10 cellular contexts compared by ENCODE assay signal in genomic region chr20:36988494-36988966, GRCh38. TPM values are rescaled to one million over a fixed set of nuclear protein-coding genes. Genes with fewer than 3 reads are reported as not detected.
DNase-seq lines count a peak whose midpoint lies in the region; ATAC-seq and TF ChIP-seq lines count a peak whose summit lies in the region.
"Had no signal": no experiment of that assay in that cellular context is flagged by ENCODE, and none has a peak within 500 bp of the region (broad histone marks: within the 10 kb centered on the region; RNA-seq: fewer than 3 reads in every experiment).

No MANE protein-coding gene starts in this region.

- no peak for TF ChIP-seq CTCF in choroid plexus epithelial cell (conservative IDR thresholded peaks at IDR 0.05; ENCODE audit: low read depth, low read length)
- TF ChIP-seq CTCF in osteoblast (IDR thresholded peaks at IDR 0.05; ENCODE audit: extremely low read depth, low read depth, low read length), result no peak
- TF ChIP-seq CTCF in GM10248 (IDR thresholded peaks at IDR 0.05; ENCODE audit: control extremely low read depth, extremely low read depth, low read depth, missing control alignments), result no peak

- H3K9me3 ChIP-seq in osteoblast (ENCODE audit: low read depth, low read length), result no peaks in the 10 kb centered on the region
- H3K9me3 ChIP-seq: neutrophil had no signal

- peaks cover 35% of the 10 kb centered on the region for H3K36me3 Mint-ChIP-seq in activated CD4-positive, alpha-beta T cell treated with anti-CD3 and anti-CD28 coated beads, Interleukin-2, amount 10 ng/mL, durations not matched to agents 7 days and 5 days (ENCODE audit: low read depth)

- peak overlapping the region; percentile 74 for H2AFZ ChIP-seq in osteoblast (ENCODE audit: low read length)

- no peak for ATAC-seq in HG03342 (IDR thresholded peaks at IDR 0.05; ENCODE audit: unreplicated experiment)

- H3K4me1 Mint-ChIP-seq in activated CD4-positive, alpha-beta T cell treated with anti-CD3 and anti-CD28 coated beads, Interleukin-2, amount 10 ng/mL, durations not matched to agents 7 days and 5 days, result peaks cover 44% of the 10 kb centered on the region

- POLR2A ChIA-PET in activated CD4-positive, alpha-beta T cell treated with anti-CD3 and anti-CD28 coated beads, Interleukin-2, amount 10 ng/mL, durations not matched to agents 7 days and 5 days (lab: Charles Lee), result no interaction called here
- POLR2A ChIA-PET in GM10248 (lab: Yijun Ruan, JAX), result no interaction called here

- peak; percentile 14 for DNase-seq in activated CD4-positive, alpha-beta T cell treated with anti-CD3 and anti-CD28 coated beads, Interleukin-2, amount 10 ng/mL, durations not matched to agents 7 days and 5 days
- DNase-seq in activated CD4-positive, alpha-beta T cell treated with anti-CD3 and anti-CD28 coated beads for 1 hour, result no peak
- DNase-seq in NCI-H69 (lab: John Stamatoyannopoulos, UW), result peak; percentile 55
- DNase-seq in choroid plexus epithelial cell (ENCODE audit: low read depth), result peak; percentile 23
- no peak for DNase-seq in osteoblast (ENCODE audit: insufficient read length, low spot score, missing footprints)
- DNase-seq in GM10248 (ENCODE audit: extremely low spot score), result no peak
- DNase-seq in GM19238 (ENCODE audit: insufficient read length, low spot score), result no peak
- DNase-seq: activated CD4-positive, CD25-positive, alpha-beta regulatory T cell had no signal

- H4K20me1 ChIP-seq in osteoblast (ENCODE audit: insufficient read depth, low read length), result no peaks in the 10 kb centered on the region

- CTCF ChIA-PET in activated CD4-positive, alpha-beta T cell treated with anti-CD3 and anti-CD28 coated beads, Interleukin-2, amount 10 ng/mL, durations not matched to agents 7 days and 5 days (lab: Charles Lee), result interaction anchor here (0.6 to 1.0 kb wide), 2 partner anchors 10 to 26 kb away, joined by 3 read pairs; no protein-coding TSS in a partner anchor
- CTCF ChIA-PET in GM10248 (lab: Yijun Ruan, JAX), result no interaction called here

- H3K27ac Mint-ChIP-seq in activated CD4-positive, alpha-beta T cell treated with anti-CD3 and anti-CD28 coated beads, Interleukin-2, amount 10 ng/mL, durations not matched to agents 7 days and 5 days, result peak overlapping the region; percentile 76

- no peaks in the 10 kb centered on the region for H3K27me3 ChIP-seq in osteoblast (ENCODE audit: insufficient read depth, low read length)
- H3K27me3 ChIP-seq: neutrophil had no signal

- peaks cover 16% of the 10 kb centered on the region for H3K9me3 Mint-ChIP-seq in activated CD4-positive, alpha-beta T cell treated with anti-CD3 and anti-CD28 coated beads, Interleukin-2, amount 10 ng/mL, durations not matched to agents 7 days and 5 days

- no peak overlapping the region for H3K4me3 Mint-ChIP-seq in activated CD4-positive, alpha-beta T cell treated with anti-CD3 and anti-CD28 coated beads, Interleukin-2, amount 10 ng/mL, durations not matched to agents 7 days and 5 days

- H3K4me2 ChIP-seq in osteoblast (ENCODE audit: insufficient read depth, low read length), result no peak overlapping the region

- no peaks in the 10 kb centered on the region for H3K4me1 ChIP-seq in osteoblast (ENCODE audit: insufficient read depth, low read length)

- no peak overlapping the region for H3K27ac ChIP-seq in osteoblast (ENCODE audit: low read depth, low read length)
- H3K27ac ChIP-seq: neutrophil had no signal

- no peaks in the 10 kb centered on the region for H3K27me3 Mint-ChIP-seq in activated CD4-positive, alpha-beta T cell treated with anti-CD3 and anti-CD28 coated beads, Interleukin-2, amount 10 ng/mL, durations not matched to agents 7 days and 5 days

- no peaks in the 10 kb centered on the region for H3K36me3 ChIP-seq in osteoblast (ENCODE audit: insufficient read depth, low read length)
- H3K36me3 ChIP-seq: neutrophil had no signal

- H3K4me3 ChIP-seq in choroid plexus epithelial cell (ENCODE audit: low read depth, low read length) (no peak overlapping the region), osteoblast (ENCODE audit: insufficient read depth, low read length) (no peak overlapping the region)

- H3K79me2 ChIP-seq in osteoblast (ENCODE audit: insufficient read depth, low read length), result no peaks in the 10 kb centered on the region

RNA-seq across cellular contexts. Expression of gene SAMHD1, which starts 37.0 kb away (rescaled TPM):
- total RNA-seq in activated CD4-positive, alpha-beta T cell treated with anti-CD3 and anti-CD28 coated beads, Interleukin-2, amount 10 ng/mL, durations not matched to agents 7 days and 5 days, result 100 to 1,000 TPM; 396 to 408 TPM
- total RNA-seq in osteoblast, result 30.4 and 32.6 TPM in 2 replicates

Comparison
In these comparisons a context has a peak if more than half of its experiments do, and no peak if none do; other contexts are left out.
1. DNase-seq: peak in activated CD4-positive, alpha-beta T cell treated with anti-CD3 and anti-CD28 coated beads, Interleukin-2, amount 10 ng/mL, durations not matched to agents 7 days and 5 days (single experiment), NCI-H69 (single experiment) and choroid plexus epithelial cell (single experiment); none in activated CD4-positive, alpha-beta T cell treated with anti-CD3 and anti-CD28 coated beads for 1 hour (single experiment), osteoblast (single experiment), GM10248 (single experiment) and GM19238 (single experiment).
2. RNA of gene SAMHD1, which starts 37.0 kb away (total RNA-seq): 396 to 408 TPM in activated CD4-positive, alpha-beta T cell treated with anti-CD3 and anti-CD28 coated beads, Interleukin-2, amount 10 ng/mL, durations not matched to agents 7 days and 5 days; 30.4 to 32.6 TPM in osteoblast; every median in the first group is over 10 times any median in the second.